ENCODE assay signal across 19 cellular contexts in genomic region chr7:149866139-149866785, GRCh38. TPM values are rescaled to one million over a fixed set of nuclear protein-coding genes. Genes with fewer than 3 reads are reported as not detected.
DNase-seq lines count a peak whose midpoint lies in the region; ATAC-seq and TF ChIP-seq lines count a peak whose summit lies in the region.
"Had no signal": no experiment of that assay in that cellular context is flagged by ENCODE, and none has a peak within 500 bp of the region (broad histone marks: within the 10 kb centered on the region; RNA-seq: fewer than 3 reads in every experiment).

No MANE protein-coding gene starts in this region.

- TF ChIP-seq CTCF in spleen (IDR thresholded peaks at IDR 0.05 in 8 of 11, conservative IDR thresholded peaks at IDR 0.05 in 3 of 11) = no peak

- no peaks in the 10 kb centered on the region for H3K9me3 ChIP-seq in KOPT-K1 (ENCODE audit: insufficient read depth, low read length, poor library complexity, severe bottlenecking)
- no peaks in the 10 kb centered on the region for H3K9me3 ChIP-seq in spleen
- H3K9me3 ChIP-seq: body of pancreas, Caco-2 had no signal

- no peak for TF ChIP-seq POLR2A in spleen (IDR thresholded peaks at IDR 0.05)

- H3K27ac ChIP-seq in KOPT-K1 (ENCODE audit: low read depth, low read length, poor library complexity, severe bottlenecking) = peak overlapping the region; percentile 77
- peak overlapping the region in 7 of 8 donors; percentile 48 to 83 (median 75) for H3K27ac ChIP-seq in spleen
- H3K27ac ChIP-seq: body of pancreas, coronary artery had no signal

- peak overlapping the region; percentile 91 for H3K27ac Mint-ChIP-seq in activated T-cell treated with anti-CD3 and anti-CD28 coated beads, Interleukin-2, amount 50 U/mL, for 24 hours
- peak overlapping the region; percentile 96 for H3K27ac Mint-ChIP-seq in activated naive CD8-positive, alpha-beta T cell treated with anti-CD3 and anti-CD28 coated beads, Interleukin-2, amount 10 ng/mL, durations not matched to agents 7 days and 5 days

- no peaks in the 10 kb centered on the region for H3K27me3 ChIP-seq in spleen (replicated peaks in 1 of 7)
- H3K27me3 ChIP-seq: body of pancreas had no signal

- POLR2A ChIA-PET in activated naive CD8-positive, alpha-beta T cell treated with anti-CD3 and anti-CD28 coated beads, Interleukin-2, amount 10 ng/mL, durations not matched to agents 7 days and 5 days (lab: Charles Lee) = interaction anchor here (1.0 to 3.8 kb wide), 3 partner anchors 17 to 27 kb away, joined by 3 to 23 read pairs (median 3); partner anchors contain the start of gene ZNF862

- WGBS in spleen, 5 donors = 71 to 86% (median 79%) methylated on average over 16 of the region's 16 CpGs

- peaks cover 26 to 76% (median 70%) of the 10 kb centered on the region in 6 donors for H3K4me1 ChIP-seq in spleen
- H3K4me1 ChIP-seq: body of pancreas, Caco-2 had no signal

- peaks cover 55% of the 10 kb centered on the region for H3K36me3 Mint-ChIP-seq in activated T-cell treated with anti-CD3 and anti-CD28 coated beads, Interleukin-2, amount 50 U/mL, for 24 hours (ENCODE audit: low read depth)
- H3K36me3 Mint-ChIP-seq in activated naive CD8-positive, alpha-beta T cell treated with anti-CD3 and anti-CD28 coated beads, Interleukin-2, amount 10 ng/mL, durations not matched to agents 7 days and 5 days = peaks cover 29% of the 10 kb centered on the region

- H3K4me3 ChIP-seq in spleen = no peak overlapping the region
- H3K4me3 ChIP-seq: body of pancreas, coronary artery, GM12878 had no signal

- DNase-seq in activated T-cell treated with anti-CD3 and anti-CD28 coated beads, Interleukin-2, amount 50 U/mL, for 24 hours = no peak
- no peak for DNase-seq in activated T-cell treated with anti-CD3 and anti-CD28 coated beads, Interleukin-2, amount 50 U/mL, for 1 hour
- DNase-seq in activated naive CD8-positive, alpha-beta T cell treated with anti-CD3 and anti-CD28 coated beads, Interleukin-2, amount 10 ng/mL, durations not matched to agents 7 days and 5 days = no peak
- DNase-seq in spleen = no peak
- DNase-seq in dedifferentiated amniotic fluid mesenchymal stem cell (ENCODE audit: extremely low spot score) = no peak
- no peak for DNase-seq in OCI-M2 (lab: John Stamatoyannopoulos, UW; ENCODE audit: unreplicated experiment)
- DNase-seq: ACHN, activated gamma-delta T cell, body of pancreas, Caco-2, foreskin melanocyte, NCI-H1930, nucleus accumbens, SHP77 treated with DMSO at 0.1 percent for 48 hours, T1000 had no signal

- intact Hi-C loops in spleen (cut with DNase I; ENCODE audit: low total_unique reads) = no loop called here

- no peak for ATAC-seq in activated naive CD8-positive, alpha-beta T cell treated with anti-CD3 and anti-CD28 coated beads, Interleukin-2, amount 10 ng/mL, durations not matched to agents 7 days and 5 days (ENCODE audit: low read depth)
- no peak for ATAC-seq in HG03432 (IDR thresholded peaks at IDR 0.05; ENCODE audit: unreplicated experiment)
- ATAC-seq: body of pancreas had no signal

- peaks cover 91% of the 10 kb centered on the region for H3K4me1 Mint-ChIP-seq in activated T-cell treated with anti-CD3 and anti-CD28 coated beads, Interleukin-2, amount 50 U/mL, for 24 hours (ENCODE audit: low read depth)
- H3K4me1 Mint-ChIP-seq in activated naive CD8-positive, alpha-beta T cell treated with anti-CD3 and anti-CD28 coated beads, Interleukin-2, amount 10 ng/mL, durations not matched to agents 7 days and 5 days = peaks cover 82% of the 10 kb centered on the region

- no peaks in the 10 kb centered on the region for H3K9me3 Mint-ChIP-seq in activated T-cell treated with anti-CD3 and anti-CD28 coated beads, Interleukin-2, amount 50 U/mL, for 24 hours
- no peaks in the 10 kb centered on the region for H3K9me3 Mint-ChIP-seq in activated naive CD8-positive, alpha-beta T cell treated with anti-CD3 and anti-CD28 coated beads, Interleukin-2, amount 10 ng/mL, durations not matched to agents 7 days and 5 days

- H3K4me3 Mint-ChIP-seq in activated T-cell treated with anti-CD3 and anti-CD28 coated beads, Interleukin-2, amount 50 U/mL, for 24 hours = peak overlapping the region; percentile 15
- peak overlapping the region; percentile 76 for H3K4me3 Mint-ChIP-seq in activated naive CD8-positive, alpha-beta T cell treated with anti-CD3 and anti-CD28 coated beads, Interleukin-2, amount 10 ng/mL, durations not matched to agents 7 days and 5 days

- H3K27me3 Mint-ChIP-seq in activated T-cell treated with anti-CD3 and anti-CD28 coated beads, Interleukin-2, amount 50 U/mL, for 24 hours = no peaks in the 10 kb centered on the region
- H3K27me3 Mint-ChIP-seq in activated naive CD8-positive, alpha-beta T cell treated with anti-CD3 and anti-CD28 coated beads, Interleukin-2, amount 10 ng/mL, durations not matched to agents 7 days and 5 days = no peaks in the 10 kb centered on the region

- H3K36me3 ChIP-seq in KOPT-K1 (ENCODE audit: insufficient read depth, low read length) (0 out of 2 replicates have a peak, but pooled peaks cover 1% of the 10 kb centered on the region), spleen (peaks cover 4 to 56% (median 27%) of the 10 kb centered on the region in 6 donors)

RNA-seq across cellular contexts. Expression of gene ATP6V0E2, which starts 7.5 kb away (rescaled TPM):
- 10 to 100 TPM; 74.0 to 81.2 TPM for total RNA-seq in activated naive CD8-positive, alpha-beta T cell treated with anti-CD3 and anti-CD28 coated beads, Interleukin-2, amount 10 ng/mL, durations not matched to agents 7 days and 5 days
- total RNA-seq in spleen = 10 to 100 TPM; 19.3 to 33.3 (median 28.0) TPM
- 10 to 100 TPM; 23.0 to 35.4 (median 33.4) TPM for polyA plus RNA-seq in spleen

RNA-seq across cellular contexts. Expression of gene ZNF862, which starts 28.1 kb away (rescaled TPM):
- 10 to 100 TPM; 44.1 to 45.6 TPM for total RNA-seq in activated naive CD8-positive, alpha-beta T cell treated with anti-CD3 and anti-CD28 coated beads, Interleukin-2, amount 10 ng/mL, durations not matched to agents 7 days and 5 days
- 10 to 100 TPM; 19.0 to 39.8 (median 30.2) TPM for total RNA-seq in spleen
- 1 to 10 TPM; 4.4 to 9.9 (median 6.0) TPM for polyA plus RNA-seq in spleen
